8 cellular contexts compared by ENCODE assay signal in the genomic region with DNA sequence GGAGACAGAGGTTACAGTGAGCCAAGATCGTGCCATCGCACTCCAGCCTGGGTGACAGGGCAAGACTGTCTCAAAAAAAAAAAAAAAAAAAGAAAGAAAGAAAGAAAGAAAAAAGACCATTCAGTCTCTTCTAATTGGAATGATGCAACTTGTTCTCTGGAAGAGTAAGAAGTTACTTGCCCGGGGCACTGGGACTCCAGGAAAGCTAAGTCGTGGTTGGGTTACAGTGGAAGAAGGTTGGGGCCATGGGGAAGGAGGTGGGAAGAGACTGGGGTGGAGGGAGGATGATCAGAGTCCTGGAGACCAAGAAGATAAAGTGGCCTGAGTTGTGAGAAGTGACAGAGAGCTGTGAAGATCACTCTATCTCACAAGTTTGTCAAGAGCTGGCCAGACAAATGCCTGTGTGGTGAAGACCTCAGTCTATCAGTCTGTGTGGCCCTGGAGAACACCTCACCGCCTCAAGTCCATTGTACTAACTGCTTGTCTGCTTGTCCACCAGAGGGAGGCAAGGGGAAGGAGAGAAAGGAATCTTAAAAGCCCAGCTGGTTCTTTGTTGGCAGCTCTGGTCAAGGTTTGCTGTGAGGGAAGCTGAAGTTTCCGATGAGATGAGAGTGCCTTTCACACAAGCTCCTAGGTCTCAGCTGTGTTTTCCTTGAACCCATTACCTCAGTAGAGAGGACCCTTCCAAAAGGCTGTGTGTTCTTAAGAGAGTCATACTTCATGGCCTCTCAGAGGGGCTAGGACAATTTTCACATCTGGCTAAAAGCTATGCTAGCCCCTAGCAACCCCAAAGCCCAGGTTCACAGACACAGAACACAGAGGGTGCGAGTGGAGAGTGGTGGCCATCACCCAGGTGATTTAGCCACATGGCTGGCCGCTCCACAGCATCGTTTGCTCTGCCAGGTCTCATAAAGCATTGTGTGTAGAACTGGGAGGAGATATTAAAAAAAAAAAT.
DNase-seq lines count a peak whose midpoint lies in the region; ATAC-seq and TF ChIP-seq lines count a peak whose summit lies in the region.

No MANE protein-coding gene starts in this region.

- TF ChIP-seq POLR2A in transverse colon (IDR thresholded peaks at IDR 0.05) = no peak

- ATAC-seq in GM18867 (IDR thresholded peaks at IDR 0.05; ENCODE audit: unreplicated experiment) = no peak
- no peak for ATAC-seq in GM18517 (IDR thresholded peaks at IDR 0.05; ENCODE audit: unreplicated experiment)

- H3K27me3 ChIP-seq in transverse colon = no peaks in the 10 kb centered on the region

- H3K9me3 ChIP-seq in transverse colon = no peaks in the 10 kb centered on the region

- H3K36me3 ChIP-seq in transverse colon = no peaks in the 10 kb centered on the region

- no peaks in the 10 kb centered on the region for H3K4me1 ChIP-seq in transverse colon

- peak; percentile 52 for DNase-seq in AG09319 (ENCODE audit: extremely low read depth, low read depth)
- DNase-seq in GM20000 (ENCODE audit: low spot score) = peak; percentile 34
- DNase-seq in NCI-H2107 treated with DMSO at 0.1 percent for 48 hours (lab: John Stamatoyannopoulos, UW; ENCODE audit: unreplicated experiment) = peak; percentile 43
- peak; percentile 83 for DNase-seq in astrocyte of the spinal cord (ENCODE audit: low read depth, low spot score)
- peak; percentile 82 for DNase-seq in iPS-NIHi7 (ENCODE audit: extremely low spot score)
- no peak for DNase-seq in transverse colon

- in situ Hi-C loops in astrocyte of the spinal cord (cut with HindIII; ENCODE audit: low sequenced_read_pairs) = no loop called here
- in situ Hi-C loops in transverse colon (cut with MboI; ENCODE audit: low pct_ligation_motif_present in 1 of 4, low pct_unique_long_range_greater_than_20kb in 1 of 4, low sequenced_read_pairs in 3 of 4) = no loop called here

- WGBS in transverse colon (ENCODE audit: low coverage in 1 of 2), 2 donors = 65 to 67% methylated on average over 4 to 9 of the region's 9 CpGs

- H3K4me3 ChIP-seq in astrocyte of the spinal cord (ENCODE audit: low read depth, low read length) (no peak overlapping the region), transverse colon (no peak overlapping the region)

- TF ChIP-seq CTCF in AG09319 (IDR thresholded peaks at IDR 0.05; ENCODE audit: low read depth, low read length) (peak; percentile 79), GM20000 (IDR thresholded peaks at IDR 0.05; ENCODE audit: extremely low read depth, missing control alignments) (no peak), astrocyte of the spinal cord (IDR thresholded peaks at IDR 0.05; ENCODE audit: low read depth, low read length) (peak; percentile 86), transverse colon (IDR thresholded peaks at IDR 0.05) (peak in 4 of 5 experiments; percentile 21 to 42 (median 24))

- no peak overlapping the region for H3K27ac ChIP-seq in transverse colon

- no peak for TF ChIP-seq EP300 in transverse colon (IDR thresholded peaks at IDR 0.05; ENCODE audit: low read depth)

- intact Hi-C loops in transverse colon (cut with DNase I; ENCODE audit: low total_unique reads) = no loop called here
